Comparison of ENCODE assay signal across 28 cellular contexts in genomic region chr17:63413128-63413527, GRCh38.
"Had no signal": no experiment of that assay in that cellular context is flagged by ENCODE, and none has a peak within 500 bp of the region (broad histone marks: within the 10 kb centered on the region; RNA-seq: fewer than 3 reads in every experiment).

No MANE protein-coding gene starts in this region.

- DNase-seq: stimulated activated CD4-positive, alpha-beta T cell treated with anti-CD3 and anti-CD28 coated beads, Interleukin-2, amount 100 ng/mL, for 48 hours; stimulated activated CD4-positive, alpha-beta T cell treated with anti-CD3 and anti-CD28 coated beads, Interleukin-4, amount 100 ng/mL, for 1 hour; stimulated activated CD4-positive, alpha-beta T cell treated with anti-CD3 and anti-CD28 coated beads, Interleukin-4, amount 100 ng/mL, for 24 hours; stimulated activated CD4-positive, alpha-beta T cell treated with anti-CD3 and anti-CD28 coated beads, Interleukin-4, amount 100 ng/mL, for 4 hours; stimulated activated CD8-positive, alpha-beta memory T cell treated with anti-CD3 and anti-CD28 coated beads, Interleukin-4, amount 100 ng/mL, for 48 hours; stimulated activated naive B cell treated with anti-CD40 and anti-IgM and Interleukin-4, amounts not matched to agents 10 μg/mL and 1 μg/mL and 100 μg/mL, for 72 hours; stimulated activated naive CD4-positive, alpha-beta T cell; stimulated activated naive CD4-positive, alpha-beta T cell treated with Interleukin-2 at 50 U/mL for 16 hours; stimulated activated naive CD8-positive, alpha-beta T cell treated with anti-CD3 and anti-CD28 coated beads, Interleukin-15, amount 100 ng/mL, for 72 hours; stimulated activated naive CD8-positive, alpha-beta T cell treated with anti-CD3 and anti-CD28 coated beads, Interleukin-15, Interleukin-2, amounts not matched to agents 100 U/mL and 50 U/mL, for 24 hours; stomach; substantia nigra; testis; thyroid gland; tibial artery; transverse colon; trophoblast cell; upper lobe of left lung; upper lobe of right lung; uterus had no signal

- H3K4me1 Mint-ChIP-seq: stimulated activated effector memory CD8-positive, alpha-beta T cell treated with anti-CD3 and anti-CD28 coated beads, Interleukin-12 subunit alpha, Interleukin-12 subunit beta, amount 100 ng/mL, for 72 hours; stimulated activated memory B cell treated with anti-CD40 and anti-IgM and Interleukin-4, amounts not matched to agents 10 μg/mL and 1 μg/mL and 100 μg/mL, for 72 hours; stimulated activated naive B cell treated with anti-CD40 and anti-IgM and Interleukin-4, amounts not matched to agents 10 μg/mL and 1 μg/mL and 100 μg/mL, for 72 hours; stimulated activated naive CD8-positive, alpha-beta T cell treated with anti-CD3 and anti-CD28 coated beads, Interleukin-15, amount 100 ng/mL, for 72 hours had no signal

- H3K27me3 ChIP-seq: stomach, suprapubic skin, testis, thyroid gland, tibial artery, tibial nerve, transverse colon, upper lobe of left lung, upper lobe of right lung, uterus, vagina had no signal

- H3K9me3 ChIP-seq: stomach, suprapubic skin, testis, thoracic aorta, thyroid gland, tibial artery, tibial nerve, transverse colon, upper lobe of left lung, upper lobe of right lung, uterus, vagina had no signal

- H3K4me1 ChIP-seq: stomach, suprapubic skin, testis, thyroid gland, tibial artery, tibial nerve, transverse colon, upper lobe of left lung, upper lobe of right lung, uterus, vagina had no signal

- H3K4me3 ChIP-seq: stomach, suprapubic skin, testis, thoracic aorta, thyroid gland, tibial artery, tibial nerve, transverse colon, upper lobe of left lung, upper lobe of right lung, uterus, vagina had no signal

- H3K27me3 Mint-ChIP-seq: stimulated activated memory B cell treated with anti-CD40 and anti-IgM and Interleukin-4, amounts not matched to agents 10 μg/mL and 1 μg/mL and 100 μg/mL, for 72 hours; stimulated activated naive B cell treated with anti-CD40 and anti-IgM and Interleukin-4, amounts not matched to agents 10 μg/mL and 1 μg/mL and 100 μg/mL, for 72 hours; stimulated activated naive CD8-positive, alpha-beta T cell treated with anti-CD3 and anti-CD28 coated beads, Interleukin-15, amount 100 ng/mL, for 72 hours; stimulated activated naive CD8-positive, alpha-beta T cell treated with anti-CD3 and anti-CD28 coated beads, Interleukin-15, Interleukin-2, amounts not matched to agents 100 ng/mL and 50 ng/mL, for 24 hours; type B pancreatic cell had no signal

- H3K36me3 Mint-ChIP-seq: stimulated activated memory B cell treated with anti-CD40 and anti-IgM and Interleukin-4, amounts not matched to agents 10 μg/mL and 1 μg/mL and 100 μg/mL, for 72 hours; stimulated activated naive B cell treated with anti-CD40 and anti-IgM and Interleukin-4, amounts not matched to agents 10 μg/mL and 1 μg/mL and 100 μg/mL, for 72 hours had no signal

- ATAC-seq: stimulated activated effector memory CD8-positive, alpha-beta T cell treated with anti-CD3 and anti-CD28 coated beads, Interleukin-12 subunit alpha, Interleukin-12 subunit beta, amount 100 ng/mL, for 72 hours; stimulated activated memory B cell treated with anti-CD40 and anti-IgM and Interleukin-4, amounts not matched to agents 10 μg/mL and 1 μg/mL and 100 μg/mL, for 72 hours; stimulated activated naive B cell treated with anti-CD40 and anti-IgM and Interleukin-4, amounts not matched to agents 10 μg/mL and 1 μg/mL and 100 μg/mL, for 72 hours; stimulated activated naive CD8-positive, alpha-beta T cell treated with anti-CD3 and anti-CD28 coated beads, Interleukin-15, amount 100 ng/mL, for 72 hours; stimulated activated naive CD8-positive, alpha-beta T cell treated with anti-CD3 and anti-CD28 coated beads, Interleukin-15, Interleukin-2, amounts not matched to agents 100 U/mL and 50 U/mL, for 24 hours; upper lobe of right lung had no signal

- H3K9me3 Mint-ChIP-seq: stimulated activated effector memory CD8-positive, alpha-beta T cell treated with anti-CD3 and anti-CD28 coated beads, Interleukin-12 subunit alpha, Interleukin-12 subunit beta, amount 100 ng/mL, for 72 hours; stimulated activated memory B cell treated with anti-CD40 and anti-IgM and Interleukin-4, amounts not matched to agents 10 μg/mL and 1 μg/mL and 100 μg/mL, for 72 hours; stimulated activated naive B cell treated with anti-CD40 and anti-IgM and Interleukin-4, amounts not matched to agents 10 μg/mL and 1 μg/mL and 100 μg/mL, for 72 hours; stimulated activated naive CD8-positive, alpha-beta T cell treated with anti-CD3 and anti-CD28 coated beads, Interleukin-15, amount 100 ng/mL, for 72 hours; stimulated activated naive CD8-positive, alpha-beta T cell treated with anti-CD3 and anti-CD28 coated beads, Interleukin-15, Interleukin-2, amounts not matched to agents 100 ng/mL and 50 ng/mL, for 24 hours; type B pancreatic cell had no signal

- H3K36me3 ChIP-seq: thyroid gland, transverse colon, uterus had no signal

- H3K27ac ChIP-seq: stomach, suprapubic skin, testis, thoracic aorta, thyroid gland, tibial artery, tibial nerve, transverse colon, upper lobe of left lung, upper lobe of right lung, uterus, vagina had no signal

- H3K4me3 Mint-ChIP-seq: stimulated activated effector memory CD8-positive, alpha-beta T cell treated with anti-CD3 and anti-CD28 coated beads, Interleukin-12 subunit alpha, Interleukin-12 subunit beta, amount 100 ng/mL, for 72 hours; stimulated activated memory B cell treated with anti-CD40 and anti-IgM and Interleukin-4, amounts not matched to agents 10 μg/mL and 1 μg/mL and 100 μg/mL, for 72 hours; stimulated activated naive B cell treated with anti-CD40 and anti-IgM and Interleukin-4, amounts not matched to agents 10 μg/mL and 1 μg/mL and 100 μg/mL, for 72 hours; stimulated activated naive CD8-positive, alpha-beta T cell treated with anti-CD3 and anti-CD28 coated beads, Interleukin-15, amount 100 ng/mL, for 72 hours; stimulated activated naive CD8-positive, alpha-beta T cell treated with anti-CD3 and anti-CD28 coated beads, Interleukin-15, Interleukin-2, amounts not matched to agents 100 ng/mL and 50 ng/mL, for 24 hours; type B pancreatic cell had no signal

- H3K27ac Mint-ChIP-seq: stimulated activated memory B cell treated with anti-CD40 and anti-IgM and Interleukin-4, amounts not matched to agents 10 μg/mL and 1 μg/mL and 100 μg/mL, for 72 hours; stimulated activated naive B cell treated with anti-CD40 and anti-IgM and Interleukin-4, amounts not matched to agents 10 μg/mL and 1 μg/mL and 100 μg/mL, for 72 hours; stimulated activated naive CD8-positive, alpha-beta T cell treated with anti-CD3 and anti-CD28 coated beads, Interleukin-15, Interleukin-2, amounts not matched to agents 100 ng/mL and 50 ng/mL, for 24 hours; type B pancreatic cell had no signal
